Comparison of ENCODE assay signal across 1 cellular context in the genomic region with DNA sequence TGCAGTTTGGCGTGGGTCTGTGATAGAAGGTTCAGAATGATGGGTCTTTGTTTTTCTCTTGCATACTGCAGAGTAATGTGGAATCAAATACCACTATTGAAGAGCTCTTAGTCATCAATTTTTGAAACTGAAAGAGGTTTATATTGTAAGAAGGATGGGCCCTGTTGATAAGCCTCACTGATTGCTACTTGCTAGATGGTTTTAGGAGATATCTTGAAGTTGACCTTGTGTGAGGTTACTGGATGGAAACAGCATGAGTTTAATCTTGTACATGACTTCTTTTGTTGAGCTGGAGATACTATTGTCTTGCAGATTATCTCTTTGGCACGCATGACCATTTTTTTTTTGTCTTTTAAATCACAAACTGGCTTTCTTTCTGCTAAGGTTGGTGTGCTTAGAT.
TF ChIP-seq lines count a peak whose summit lies in the region.

No MANE protein-coding gene starts in this region.

TF ChIP-seq in IMR-90, 13 proteins besides CTCF, POLR2A, EP300 and RAD21:
- TF ChIP-seq BHLHE40 (IDR thresholded peaks at IDR 0.05; ENCODE audit: low read depth, low read length), result no peak
- TF ChIP-seq MAFK (IDR thresholded peaks at IDR 0.05; ENCODE audit: low read depth, low read length), result peak; percentile 78
- no peak for TF ChIP-seq FOS (IDR thresholded peaks at IDR 0.05; ENCODE audit: low read depth, low read length)
